ENCODE assay signal across 8 cellular contexts in the genomic region with DNA sequence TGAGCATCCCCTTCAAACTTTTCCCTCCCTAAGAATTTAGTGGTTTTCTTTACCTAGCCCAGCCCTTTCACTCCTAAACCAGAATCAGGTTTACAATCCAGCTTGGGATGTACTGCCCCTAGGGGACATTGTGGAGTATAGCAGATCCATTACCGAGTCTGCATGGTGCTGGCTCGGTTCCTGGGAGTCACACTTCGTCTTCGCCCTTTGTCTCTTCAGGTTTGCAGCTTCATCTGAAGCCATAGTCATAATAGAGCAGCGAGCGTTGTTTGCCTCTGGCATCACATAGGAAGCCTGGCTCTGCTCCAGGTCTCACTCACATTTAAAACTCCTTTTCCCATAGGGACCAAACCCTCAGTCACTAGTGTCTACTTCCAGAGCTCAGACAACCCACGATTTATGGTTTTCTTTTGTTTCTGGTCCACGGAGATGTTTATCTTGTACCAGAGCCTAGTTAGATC. TPM values are rescaled to one million over a fixed set of nuclear protein-coding genes. Genes with fewer than 3 reads are reported as not detected.
DNase-seq lines count a peak whose midpoint lies in the region; ATAC-seq, FAIRE-seq and TF ChIP-seq lines count a peak whose summit lies in the region.

No MANE protein-coding gene starts in this region.

- FAIRE-seq in GM12891 (lab: Jason Lieb, UNC), result peak; percentile 83

- ATAC-seq in HG02571 (IDR thresholded peaks at IDR 0.05; ENCODE audit: unreplicated experiment), result peak; percentile 89

- no peaks in the 10 kb centered on the region for H4K20me1 ChIP-seq in fibroblast of lung (ENCODE audit: control insufficient read depth, extremely low read depth, insufficient read depth, low read length)

- H3K27ac ChIP-seq in fibroblast of lung (ENCODE audit: insufficient read depth, low read length), result no peak overlapping the region

- no peaks in the 10 kb centered on the region for H3K4me1 ChIP-seq in fibroblast of lung (ENCODE audit: control insufficient read depth, extremely low read depth, insufficient read depth, low read length)

- peak; percentile 43 for DNase-seq in ACHN
- peak; percentile 59 for DNase-seq in GM12891 (ENCODE audit: insufficient read length, low spot score)
- DNase-seq in M059J (ENCODE audit: low read depth), result peak; percentile 60
- DNase-seq in SHP77 (lab: John Stamatoyannopoulos, UW), result peak; percentile 18 to 37
- DNase-seq in fibroblast of lung (ENCODE audit: low read depth in 2 of 2), result peak; percentile 22 to 47
- DNase-seq in non-pigmented ciliary epithelial cell (ENCODE audit: low read depth), result peak; percentile 6
- DNase-seq in effector CD4-positive, alpha-beta T cell, result no peak

- no peaks in the 10 kb centered on the region for H3K27me3 ChIP-seq in fibroblast of lung (ENCODE audit: control insufficient read depth, insufficient read depth, low read length)

- in situ Hi-C loops in ACHN (cut with HindIII; ENCODE audit: low pct_ligation_motif_present, low pct_unique_long_range_greater_than_20kb, low sequenced_read_pairs), result no loop called here

- no peaks in the 10 kb centered on the region for H3K79me2 ChIP-seq in fibroblast of lung (ENCODE audit: control insufficient read depth, insufficient read depth, low read length)

- no peak for TF ChIP-seq POLR2A in GM12891 (IDR thresholded peaks at IDR 0.05; ENCODE audit: low read depth, low read length)

- no peak overlapping the region for H3K9ac ChIP-seq in fibroblast of lung (ENCODE audit: insufficient read depth, low read length)

- H3K4me3 ChIP-seq in fibroblast of lung (replicated peaks in 1 of 4; ENCODE audit: control extremely low read depth in 1 of 4, insufficient read depth in 1 of 4, low read depth in 3 of 4, low read length in 4 of 4), result peak overlapping the region in 1 of 4 experiments; percentile 3

- no peak overlapping the region for H2AFZ ChIP-seq in fibroblast of lung (ENCODE audit: low read length)

- no peak overlapping the region for H3K4me2 ChIP-seq in fibroblast of lung (ENCODE audit: extremely low read depth, insufficient read depth, low read length)

- H3K9me3 ChIP-seq in fibroblast of lung (ENCODE audit: control insufficient read depth, insufficient read depth, low read depth, low read length), result no peaks in the 10 kb centered on the region

- peak; percentile 80 to 89 for TF ChIP-seq CTCF in fibroblast of lung (conservative IDR thresholded peaks at IDR 0.05 in 1 of 2, IDR thresholded peaks at IDR 0.05 in 1 of 2; ENCODE audit: low read depth in 1 of 2, low read length in 2 of 2)

- no peaks in the 10 kb centered on the region for H3K36me3 ChIP-seq in fibroblast of lung (ENCODE audit: control insufficient read depth, insufficient read depth, low read length)

TF ChIP-seq in GM12891, 5 proteins besides CTCF, POLR2A, EP300 and RAD21:
- TF ChIP-seq SPI1 (IDR thresholded peaks at IDR 0.05; ENCODE audit: low read depth, low read length) (no peak), PAX5 (IDR thresholded peaks at IDR 0.05; ENCODE audit: insufficient read depth, low read length, severe bottlenecking) (no peak), POU2F2 (IDR thresholded peaks at IDR 0.05; ENCODE audit: low read depth, low read length) (no peak), POLR2AphosphoS5 (IDR thresholded peaks at IDR 0.05; ENCODE audit: low read depth, low read length) (no peak)

RNA-seq across cellular contexts. Expression of a gene that starts 16.8 kb away (rescaled TPM):
- polyA plus RNA-seq in GM12891 (2012; ENCODE audit: low read depth, missing spikeins), result 0.03 TPM
- 6.9 and 11.3 TPM in 2 replicates for total RNA-seq in M059J (2014; rRNA removed; shearing (Covaris generic))
- under 0.01 and 0.17 TPM in 2 replicates for total RNA-seq in fibroblast of lung
- polyA plus RNA-seq in fibroblast of lung, result 1.8 and 3.7 TPM in 2 replicates
- polyA plus RNA-seq in fibroblast of lung (2012), result 0.80 and 1.6 TPM in 2 replicates
- 2.1 and 3.3 TPM in 2 replicates for polyA minus RNA-seq in fibroblast of lung (ENCODE audit: low replicate concordance)
